ENCODE assay signal across 24 cellular contexts in the genomic region with DNA sequence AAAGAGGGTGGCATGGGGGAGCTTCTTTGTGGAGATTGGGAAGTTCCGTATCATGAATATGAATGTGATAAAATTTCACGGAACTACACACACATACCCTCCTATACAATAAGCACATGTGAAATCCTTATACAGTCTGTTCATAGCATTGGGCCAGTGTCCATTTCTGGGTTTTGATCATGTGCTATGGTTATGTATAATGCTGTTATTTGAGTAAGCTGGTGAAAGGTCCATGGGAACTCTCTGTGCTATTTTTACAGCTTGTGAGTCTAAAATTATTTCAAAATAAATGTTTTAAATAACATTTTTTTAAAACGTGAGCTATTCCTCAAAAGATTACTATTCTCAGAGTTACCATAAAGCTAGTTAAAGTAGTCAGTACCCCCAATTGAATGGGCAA.
"Had no signal": no experiment of that assay in that cellular context is flagged by ENCODE, and none has a peak within 500 bp of the region (broad histone marks: within the 10 kb centered on the region; RNA-seq: fewer than 3 reads in every experiment).

No MANE protein-coding gene starts in this region.

- H3K27ac ChIP-seq: hepatocyte, left ventricle myocardium inferior, ovary, right atrium auricular region, right lobe of liver, skin epidermis, suprapubic skin, thoracic aorta, upper lobe of right lung had no signal

- H3K36me3 ChIP-seq: left ventricle myocardium inferior, ovary, right atrium auricular region, right lobe of liver, suprapubic skin, thoracic aorta, tibial artery, upper lobe of right lung had no signal

- H3K9me3 ChIP-seq: left ventricle myocardium inferior, ovary, right atrium auricular region, right lobe of liver, suprapubic skin, thoracic aorta, tibial artery, upper lobe of right lung had no signal

- DNase-seq: islet precursor cell; left ventricle myocardium inferior; mesendoderm; naive thymus-derived CD4-positive, alpha-beta T cell; ovary; right lobe of liver; stimulated activated CD4-positive, alpha-beta T cell treated with anti-CD3 and anti-CD28 coated beads, Interleukin-12 subunit alpha, Interleukin-12 subunit beta, amount 100 ng/mL, for 4 hours; stimulated activated CD4-positive, alpha-beta T cell treated with anti-CD3 and anti-CD28 coated beads, Interleukin-15, amount 100 ng/mL, for 24 hours; stimulated activated CD4-positive, alpha-beta T cell treated with anti-CD3 and anti-CD28 coated beads, Interleukin-2, amount 100 ng/mL, for 24 hours; stimulated activated CD4-positive, alpha-beta T cell treated with anti-CD3 and anti-CD28 coated beads, Interleukin-4, amount 100 ng/mL, for 1 hour; stimulated activated naive CD4-positive, alpha-beta T cell; tibial artery; trophoblast cell; upper lobe of right lung had no signal

- H3K27ac Mint-ChIP-seq: mesothelial cell of epicardium, progenitor cell of endocrine pancreas had no signal

- H3K36me3 Mint-ChIP-seq: mesothelial cell of epicardium; natural killer cell treated with Interleukin-12 subunit alpha and Interleukin-12 subunit beta and Interleukin-15 and Interleukin-18, amount 100 ng/mL, for 72 hours had no signal

- H3K79me2 ChIP-seq: hepatocyte had no signal

- H3K27me3 Mint-ChIP-seq: naive thymus-derived CD4-positive, alpha-beta T cell; natural killer cell treated with Interleukin-12 subunit alpha and Interleukin-12 subunit beta and Interleukin-15 and Interleukin-18, amount 100 ng/mL, for 72 hours; progenitor cell of endocrine pancreas; stimulated activated naive CD8-positive, alpha-beta T cell treated with anti-CD3 and anti-CD28 coated beads, Interleukin-15, Interleukin-2, amounts not matched to agents 100 ng/mL and 50 ng/mL, for 24 hours had no signal

- H3K4me2 ChIP-seq: hepatocyte had no signal

- H3K27me3 ChIP-seq: hepatocyte, ovary, right atrium auricular region, right lobe of liver, suprapubic skin, tibial artery, upper lobe of right lung had no signal

- ATAC-seq: naive thymus-derived CD4-positive, alpha-beta T cell; natural killer cell treated with Interleukin-12 subunit alpha and Interleukin-12 subunit beta and Interleukin-15 and Interleukin-18, amount 100 ng/mL, for 72 hours; right lobe of liver; upper lobe of right lung had no signal

- H2AFZ ChIP-seq: hepatocyte had no signal

- H3K9me3 Mint-ChIP-seq: mesothelial cell of epicardium; naive thymus-derived CD4-positive, alpha-beta T cell; natural killer cell treated with Interleukin-12 subunit alpha and Interleukin-12 subunit beta and Interleukin-15 and Interleukin-18, amount 100 ng/mL, for 72 hours; stimulated activated naive CD8-positive, alpha-beta T cell treated with anti-CD3 and anti-CD28 coated beads, Interleukin-15, Interleukin-2, amounts not matched to agents 100 ng/mL and 50 ng/mL, for 24 hours had no signal

- H3K4me3 ChIP-seq: hepatocyte, left ventricle myocardium inferior, lung, ovary, right atrium auricular region, right lobe of liver, skin epidermis, suprapubic skin, thoracic aorta, tibial artery, upper lobe of right lung had no signal

- H3K4me3 Mint-ChIP-seq: mesothelial cell of epicardium; naive thymus-derived CD4-positive, alpha-beta T cell; natural killer cell treated with Interleukin-12 subunit alpha and Interleukin-12 subunit beta and Interleukin-15 and Interleukin-18, amount 100 ng/mL, for 72 hours; stimulated activated naive CD8-positive, alpha-beta T cell treated with anti-CD3 and anti-CD28 coated beads, Interleukin-15, Interleukin-2, amounts not matched to agents 100 ng/mL and 50 ng/mL, for 24 hours had no signal

- H3K4me1 ChIP-seq: left ventricle myocardium inferior, right atrium auricular region, right lobe of liver, upper lobe of right lung had no signal
